Comparison of ENCODE assay signal across 1 cellular context in the genomic region with DNA sequence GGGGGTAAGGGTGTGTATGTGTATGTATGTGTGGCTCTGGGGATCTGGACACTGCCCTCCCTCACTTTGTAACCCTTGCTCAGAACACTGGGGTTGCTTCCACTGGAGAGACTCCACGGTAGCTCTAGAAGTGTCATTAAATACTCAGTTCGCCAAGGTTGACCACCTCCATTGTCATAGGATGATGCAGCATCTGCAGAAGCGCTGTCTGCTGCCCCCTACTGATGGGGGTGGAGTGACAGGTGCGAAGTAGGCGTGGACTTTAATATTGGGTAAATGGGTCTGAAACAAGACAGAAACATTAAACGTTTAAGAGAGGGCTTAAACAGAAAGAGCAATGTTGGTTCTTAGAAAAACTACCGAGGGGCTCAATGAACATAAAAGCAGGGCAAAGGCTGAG.
TF ChIP-seq lines count a peak whose summit lies in the region.

No MANE protein-coding gene starts in this region.

TF ChIP-seq in K562, 482 proteins besides CTCF, POLR2A, EP300 and RAD21 (continued from another document):
- peak; percentile 40 for TF ChIP-seq MEIS2 (IDR thresholded peaks at IDR 0.05; ENCODE audit: partially characterized antibody)
- no peak for TF ChIP-seq ZNF507 (tag; conservative IDR thresholded peaks at IDR 0.05)
- TF ChIP-seq, protein P1, sequence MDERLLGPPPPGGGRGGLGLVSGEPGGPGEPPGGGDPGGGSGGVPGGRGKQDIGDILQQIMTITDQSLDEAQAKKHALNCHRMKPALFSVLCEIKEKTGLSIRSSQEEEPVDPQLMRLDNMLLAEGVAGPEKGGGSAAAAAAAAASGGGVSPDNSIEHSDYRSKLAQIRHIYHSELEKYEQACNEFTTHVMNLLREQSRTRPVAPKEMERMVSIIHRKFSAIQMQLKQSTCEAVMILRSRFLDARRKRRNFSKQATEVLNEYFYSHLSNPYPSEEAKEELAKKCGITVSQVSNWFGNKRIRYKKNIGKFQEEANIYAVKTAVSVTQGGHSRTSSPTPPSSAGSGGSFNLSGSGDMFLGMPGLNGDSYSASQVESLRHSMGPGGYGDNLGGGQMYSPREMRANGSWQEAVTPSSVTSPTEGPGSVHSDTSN (CRISPR knock-in tag; IDR thresholded peaks at IDR 0.05; ENCODE audit: low read depth), result no peak
- TF ChIP-seq, protein P1 (tag; conservative IDR thresholded peaks at IDR 0.05; ENCODE audit: low read depth), result 0 out of 2 replicates have a peak, but pooled peaks have one; percentile 10
- TF ChIP-seq YY1 (IDR thresholded peaks at IDR 0.05; ENCODE audit: borderline replicate concordance in 1 of 3, control insufficient read depth in 1 of 3, extremely low read depth in 1 of 3, insufficient read depth in 3 of 3, insufficient read length in 1 of 3, insufficient replicate concordance in 2 of 3, low read depth in 1 of 3, low read length in 2 of 3), result peak in 1 of 3 experiments; percentile 51
- peak; percentile 59 for TF ChIP-seq ZNF316 (IDR thresholded peaks at IDR 0.05)
- no peak for TF ChIP-seq RHOXF2B (CRISPR knock-in tag; conservative IDR thresholded peaks at IDR 0.05)
- TF ChIP-seq MAFG (tag; conservative IDR thresholded peaks at IDR 0.05), result 0 out of 2 replicates have a peak, but pooled peaks have one; percentile 37
